ENCODE assay signal across 1 cellular context in the genomic region with DNA sequence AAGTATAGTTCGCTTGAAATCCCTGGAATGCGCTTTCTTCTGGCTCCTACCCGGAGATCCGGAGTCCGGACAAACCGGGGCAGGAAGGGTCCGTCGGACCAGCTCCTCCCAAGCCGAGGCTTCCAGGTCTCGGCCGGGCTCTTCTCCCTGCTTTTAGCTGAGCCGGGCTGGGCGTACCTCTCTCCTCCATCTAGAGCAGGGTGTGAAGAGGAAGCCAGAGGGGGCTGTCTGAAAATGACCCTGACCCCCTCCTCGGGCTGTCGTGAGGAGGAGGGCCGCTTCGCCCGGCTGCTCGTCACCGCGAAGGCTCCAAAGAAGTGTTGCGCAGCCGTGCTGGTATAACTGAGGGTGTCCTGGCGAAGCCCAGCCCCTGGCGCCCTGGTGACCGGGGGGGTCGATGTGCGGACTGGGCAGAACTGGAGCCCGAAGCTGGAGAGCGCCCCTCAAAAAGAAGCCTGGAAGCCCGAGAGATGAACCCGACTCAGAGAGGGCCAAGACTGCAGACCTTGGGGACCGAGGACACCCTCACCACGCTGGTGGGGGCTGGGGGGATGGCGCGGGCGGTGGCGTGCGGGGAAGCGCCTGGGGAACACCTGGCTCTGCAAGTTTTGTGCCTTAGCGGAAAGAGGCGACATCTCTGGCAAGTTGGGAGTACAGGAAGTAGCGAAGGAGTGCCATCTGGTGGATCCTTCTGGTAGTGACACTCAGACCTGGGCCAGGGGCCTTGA.
TF ChIP-seq lines count a peak whose summit lies in the region.

No MANE protein-coding gene starts in this region.

TF ChIP-seq in HepG2, 621 proteins besides CTCF, POLR2A, EP300 and RAD21 (continues in another document):
- TF ChIP-seq EHMT2 (IDR thresholded peaks at IDR 0.05; ENCODE audit: borderline replicate concordance, low read depth, low read length) (no peak), HOXA9 (CRISPR knock-in tag; IDR thresholded peaks at IDR 0.05; ENCODE audit: borderline replicate concordance) (no peak), ZNF12 (CRISPR knock-in tag; IDR thresholded peaks at IDR 0.05) (no peak), TBP (CRISPR knock-in tag; IDR thresholded peaks at IDR 0.05) (no peak), ZNF83 (CRISPR knock-in tag; IDR thresholded peaks at IDR 0.05; ENCODE audit: borderline replicate concordance) (no peak), ZEB1 (IDR thresholded peaks at IDR 0.05; ENCODE audit: insufficient replicate concordance, low read depth) (no peak), ZC3H13 (CRISPR knock-in tag; IDR thresholded peaks at IDR 0.05) (no peak), ZNF331 (CRISPR knock-in tag; IDR thresholded peaks at IDR 0.05) (peak; percentile 26; the same call in 1 of the 2 replicates), ZNF224 (CRISPR knock-in tag; IDR thresholded peaks at IDR 0.05) (no peak), MEIS2 (CRISPR knock-in tag; IDR thresholded peaks at IDR 0.05) (no peak), NR2F1 (CRISPR knock-in tag; IDR thresholded peaks at IDR 0.05) (no peak), POLR2AphosphoS2 (IDR thresholded peaks at IDR 0.05; ENCODE audit: low read depth, low read length) (no peak), DNMT1 (CRISPR knock-in tag; IDR thresholded peaks at IDR 0.05) (no peak), MIER3 (CRISPR knock-in tag; IDR thresholded peaks at IDR 0.05; ENCODE audit: borderline replicate concordance) (no peak), KLF11 (CRISPR knock-in tag; IDR thresholded peaks at IDR 0.05) (no peak), ZNF10 (CRISPR knock-in tag; IDR thresholded peaks at IDR 0.05; ENCODE audit: borderline replicate concordance, low read depth) (no peak), PHF21A (CRISPR knock-in tag; IDR thresholded peaks at IDR 0.05) (peak; percentile 68; the same call in 1 of the 2 replicates), MAF1 (CRISPR knock-in tag; IDR thresholded peaks at IDR 0.05; ENCODE audit: borderline replicate concordance) (no peak), IKZF1 (IDR thresholded peaks at IDR 0.05) (no peak), ZNF264 (CRISPR knock-in tag; IDR thresholded peaks at IDR 0.05) (no peak), NRL (CRISPR knock-in tag; IDR thresholded peaks at IDR 0.05; ENCODE audit: borderline replicate concordance) (no peak; the same call in 1 of the 2 replicates), ZFP36 (IDR thresholded peaks at IDR 0.05; ENCODE audit: borderline replicate concordance, low read depth, low read length, partially characterized antibody) (no peak), POLR2AphosphoS5 (IDR thresholded peaks at IDR 0.05; ENCODE audit: low read depth, low read length) (no peak; the same call in 1 of the 2 replicates), RARG (CRISPR knock-in tag; IDR thresholded peaks at IDR 0.05; ENCODE audit: low read depth) (no peak), ATF1 (CRISPR knock-in tag; IDR thresholded peaks at IDR 0.05) (no peak), ZBTB7B (CRISPR knock-in tag; IDR thresholded peaks at IDR 0.05) (peak; percentile 59; the same call in 1 of the 2 replicates), ARNT (IDR thresholded peaks at IDR 0.05) (no peak), MEF2D (CRISPR knock-in tag; IDR thresholded peaks at IDR 0.05) (no peak), ZNF317 (CRISPR knock-in tag; IDR thresholded peaks at IDR 0.05) (no peak), SKI (IDR thresholded peaks at IDR 0.05; ENCODE audit: partially characterized antibody) (no peak), ZBTB38 (CRISPR knock-in tag; IDR thresholded peaks at IDR 0.05) (0 out of 2 replicates have a peak, but pooled peaks have one; percentile 17), KDM5B (CRISPR knock-in tag; IDR thresholded peaks at IDR 0.05; ENCODE audit: borderline replicate concordance) (peak; percentile 70; the same call in 1 of the 2 replicates), LCORL (IDR thresholded peaks at IDR 0.05) (no peak), LCORL (CRISPR knock-in tag; IDR thresholded peaks at IDR 0.05) (peak; percentile 24; the same call in 1 of the 2 replicates)
- TF ChIP-seq, protein P1, sequence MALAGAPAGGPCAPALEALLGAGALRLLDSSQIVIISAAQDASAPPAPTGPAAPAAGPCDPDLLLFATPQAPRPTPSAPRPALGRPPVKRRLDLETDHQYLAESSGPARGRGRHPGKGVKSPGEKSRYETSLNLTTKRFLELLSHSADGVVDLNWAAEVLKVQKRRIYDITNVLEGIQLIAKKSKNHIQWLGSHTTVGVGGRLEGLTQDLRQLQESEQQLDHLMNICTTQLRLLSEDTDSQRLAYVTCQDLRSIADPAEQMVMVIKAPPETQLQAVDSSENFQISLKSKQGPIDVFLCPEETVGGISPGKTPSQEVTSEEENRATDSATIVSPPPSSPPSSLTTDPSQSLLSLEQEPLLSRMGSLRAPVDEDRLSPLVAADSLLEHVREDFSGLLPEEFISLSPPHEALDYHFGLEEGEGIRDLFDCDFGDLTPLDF (CRISPR knock-in tag; IDR thresholded peaks at IDR 0.05) = 0 out of 2 replicates have a peak, but pooled peaks have one; percentile 41
- TF ChIP-seq, protein P2, sequence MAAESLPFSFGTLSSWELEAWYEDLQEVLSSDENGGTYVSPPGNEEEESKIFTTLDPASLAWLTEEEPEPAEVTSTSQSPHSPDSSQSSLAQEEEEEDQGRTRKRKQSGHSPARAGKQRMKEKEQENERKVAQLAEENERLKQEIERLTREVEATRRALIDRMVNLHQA (CRISPR knock-in tag; IDR thresholded peaks at IDR 0.05) = no peak
- TF ChIP-seq, protein P3, sequence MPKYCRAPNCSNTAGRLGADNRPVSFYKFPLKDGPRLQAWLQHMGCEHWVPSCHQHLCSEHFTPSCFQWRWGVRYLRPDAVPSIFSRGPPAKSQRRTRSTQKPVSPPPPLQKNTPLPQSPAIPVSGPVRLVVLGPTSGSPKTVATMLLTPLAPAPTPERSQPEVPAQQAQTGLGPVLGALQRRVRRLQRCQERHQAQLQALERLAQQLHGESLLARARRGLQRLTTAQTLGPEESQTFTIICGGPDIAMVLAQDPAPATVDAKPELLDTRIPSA (CRISPR knock-in tag; IDR thresholded peaks at IDR 0.05; ENCODE audit: borderline replicate concordance) = no peak
- TF ChIP-seq, protein P4, sequence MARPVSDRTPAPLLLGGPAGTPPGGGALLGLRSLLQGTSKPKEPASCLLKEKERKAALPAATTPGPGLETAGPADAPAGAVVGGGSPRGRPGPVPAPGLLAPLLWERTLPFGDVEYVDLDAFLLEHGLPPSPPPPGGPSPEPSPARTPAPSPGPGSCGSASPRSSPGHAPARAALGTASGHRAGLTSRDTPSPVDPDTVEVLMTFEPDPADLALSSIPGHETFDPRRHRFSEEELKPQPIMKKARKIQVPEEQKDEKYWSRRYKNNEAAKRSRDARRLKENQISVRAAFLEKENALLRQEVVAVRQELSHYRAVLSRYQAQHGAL (CRISPR knock-in tag; IDR thresholded peaks at IDR 0.05; ENCODE audit: not compliant biosample characterization) = peak; percentile 67
- TF ChIP-seq, protein P5, sequence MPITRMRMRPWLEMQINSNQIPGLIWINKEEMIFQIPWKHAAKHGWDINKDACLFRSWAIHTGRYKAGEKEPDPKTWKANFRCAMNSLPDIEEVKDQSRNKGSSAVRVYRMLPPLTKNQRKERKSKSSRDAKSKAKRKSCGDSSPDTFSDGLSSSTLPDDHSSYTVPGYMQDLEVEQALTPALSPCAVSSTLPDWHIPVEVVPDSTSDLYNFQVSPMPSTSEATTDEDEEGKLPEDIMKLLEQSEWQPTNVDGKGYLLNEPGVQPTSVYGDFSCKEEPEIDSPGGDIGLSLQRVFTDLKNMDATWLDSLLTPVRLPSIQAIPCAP (CRISPR knock-in tag; IDR thresholded peaks at IDR 0.05; ENCODE audit: low read depth) = no peak
- TF ChIP-seq, protein P6, sequence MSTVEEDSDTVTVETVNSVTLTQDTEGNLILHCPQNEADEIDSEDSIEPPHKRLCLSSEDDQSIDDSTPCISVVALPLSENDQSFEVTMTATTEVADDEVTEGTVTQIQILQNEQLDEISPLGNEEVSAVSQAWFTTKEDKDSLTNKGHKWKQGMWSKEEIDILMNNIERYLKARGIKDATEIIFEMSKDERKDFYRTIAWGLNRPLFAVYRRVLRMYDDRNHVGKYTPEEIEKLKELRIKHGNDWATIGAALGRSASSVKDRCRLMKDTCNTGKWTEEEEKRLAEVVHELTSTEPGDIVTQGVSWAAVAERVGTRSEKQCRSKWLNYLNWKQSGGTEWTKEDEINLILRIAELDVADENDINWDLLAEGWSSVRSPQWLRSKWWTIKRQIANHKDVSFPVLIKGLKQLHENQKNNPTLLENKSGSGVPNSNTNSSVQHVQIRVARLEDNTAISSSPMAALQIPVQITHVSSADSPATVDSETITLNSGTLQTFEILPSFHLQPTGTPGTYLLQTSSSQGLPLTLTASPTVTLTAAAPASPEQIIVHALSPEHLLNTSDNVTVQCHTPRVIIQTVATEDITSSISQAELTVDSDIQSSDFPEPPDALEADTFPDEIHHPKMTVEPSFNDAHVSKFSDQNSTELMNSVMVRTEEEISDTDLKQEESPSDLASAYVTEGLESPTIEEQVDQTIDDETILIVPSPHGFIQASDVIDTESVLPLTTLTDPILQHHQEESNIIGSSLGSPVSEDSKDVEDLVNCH (CRISPR knock-in tag; IDR thresholded peaks at IDR 0.05) = no peak
- TF ChIP-seq, protein P7, sequence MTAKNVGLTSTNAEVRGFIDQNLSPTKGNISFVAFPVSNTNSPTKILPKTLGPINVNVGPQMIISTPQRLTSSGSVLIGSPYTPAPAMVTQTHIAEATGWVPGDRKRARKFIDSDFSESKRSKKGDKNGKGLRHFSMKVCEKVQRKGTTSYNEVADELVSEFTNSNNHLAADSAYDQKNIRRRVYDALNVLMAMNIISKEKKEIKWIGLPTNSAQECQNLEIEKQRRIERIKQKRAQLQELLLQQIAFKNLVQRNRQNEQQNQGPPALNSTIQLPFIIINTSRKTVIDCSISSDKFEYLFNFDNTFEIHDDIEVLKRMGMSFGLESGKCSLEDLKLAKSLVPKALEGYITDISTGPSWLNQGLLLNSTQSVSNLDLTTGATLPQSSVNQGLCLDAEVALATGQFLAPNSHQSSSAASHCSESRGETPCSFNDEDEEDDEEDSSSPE (CRISPR knock-in tag; IDR thresholded peaks at IDR 0.05) = no peak
- TF ChIP-seq, protein P8, sequence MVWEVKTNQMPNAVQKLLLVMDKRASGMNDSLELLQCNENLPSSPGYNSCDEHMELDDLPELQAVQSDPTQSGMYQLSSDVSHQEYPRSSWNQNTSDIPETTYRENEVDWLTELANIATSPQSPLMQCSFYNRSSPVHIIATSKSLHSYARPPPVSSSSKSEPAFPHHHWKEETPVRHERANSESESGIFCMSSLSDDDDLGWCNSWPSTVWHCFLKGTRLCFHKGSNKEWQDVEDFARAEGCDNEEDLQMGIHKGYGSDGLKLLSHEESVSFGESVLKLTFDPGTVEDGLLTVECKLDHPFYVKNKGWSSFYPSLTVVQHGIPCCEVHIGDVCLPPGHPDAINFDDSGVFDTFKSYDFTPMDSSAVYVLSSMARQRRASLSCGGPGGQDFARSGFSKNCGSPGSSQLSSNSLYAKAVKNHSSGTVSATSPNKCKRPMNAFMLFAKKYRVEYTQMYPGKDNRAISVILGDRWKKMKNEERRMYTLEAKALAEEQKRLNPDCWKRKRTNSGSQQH (CRISPR knock-in tag; IDR thresholded peaks at IDR 0.05; ENCODE audit: low read depth) = no peak
- TF ChIP-seq, protein P9, sequence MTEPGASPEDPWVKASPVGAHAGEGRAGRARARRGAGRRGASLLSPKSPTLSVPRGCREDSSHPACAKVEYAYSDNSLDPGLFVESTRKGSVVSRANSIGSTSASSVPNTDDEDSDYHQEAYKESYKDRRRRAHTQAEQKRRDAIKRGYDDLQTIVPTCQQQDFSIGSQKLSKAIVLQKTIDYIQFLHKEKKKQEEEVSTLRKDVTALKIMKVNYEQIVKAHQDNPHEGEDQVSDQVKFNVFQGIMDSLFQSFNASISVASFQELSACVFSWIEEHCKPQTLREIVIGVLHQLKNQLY (CRISPR knock-in tag; IDR thresholded peaks at IDR 0.05) = no peak
- TF ChIP-seq, protein P10, sequence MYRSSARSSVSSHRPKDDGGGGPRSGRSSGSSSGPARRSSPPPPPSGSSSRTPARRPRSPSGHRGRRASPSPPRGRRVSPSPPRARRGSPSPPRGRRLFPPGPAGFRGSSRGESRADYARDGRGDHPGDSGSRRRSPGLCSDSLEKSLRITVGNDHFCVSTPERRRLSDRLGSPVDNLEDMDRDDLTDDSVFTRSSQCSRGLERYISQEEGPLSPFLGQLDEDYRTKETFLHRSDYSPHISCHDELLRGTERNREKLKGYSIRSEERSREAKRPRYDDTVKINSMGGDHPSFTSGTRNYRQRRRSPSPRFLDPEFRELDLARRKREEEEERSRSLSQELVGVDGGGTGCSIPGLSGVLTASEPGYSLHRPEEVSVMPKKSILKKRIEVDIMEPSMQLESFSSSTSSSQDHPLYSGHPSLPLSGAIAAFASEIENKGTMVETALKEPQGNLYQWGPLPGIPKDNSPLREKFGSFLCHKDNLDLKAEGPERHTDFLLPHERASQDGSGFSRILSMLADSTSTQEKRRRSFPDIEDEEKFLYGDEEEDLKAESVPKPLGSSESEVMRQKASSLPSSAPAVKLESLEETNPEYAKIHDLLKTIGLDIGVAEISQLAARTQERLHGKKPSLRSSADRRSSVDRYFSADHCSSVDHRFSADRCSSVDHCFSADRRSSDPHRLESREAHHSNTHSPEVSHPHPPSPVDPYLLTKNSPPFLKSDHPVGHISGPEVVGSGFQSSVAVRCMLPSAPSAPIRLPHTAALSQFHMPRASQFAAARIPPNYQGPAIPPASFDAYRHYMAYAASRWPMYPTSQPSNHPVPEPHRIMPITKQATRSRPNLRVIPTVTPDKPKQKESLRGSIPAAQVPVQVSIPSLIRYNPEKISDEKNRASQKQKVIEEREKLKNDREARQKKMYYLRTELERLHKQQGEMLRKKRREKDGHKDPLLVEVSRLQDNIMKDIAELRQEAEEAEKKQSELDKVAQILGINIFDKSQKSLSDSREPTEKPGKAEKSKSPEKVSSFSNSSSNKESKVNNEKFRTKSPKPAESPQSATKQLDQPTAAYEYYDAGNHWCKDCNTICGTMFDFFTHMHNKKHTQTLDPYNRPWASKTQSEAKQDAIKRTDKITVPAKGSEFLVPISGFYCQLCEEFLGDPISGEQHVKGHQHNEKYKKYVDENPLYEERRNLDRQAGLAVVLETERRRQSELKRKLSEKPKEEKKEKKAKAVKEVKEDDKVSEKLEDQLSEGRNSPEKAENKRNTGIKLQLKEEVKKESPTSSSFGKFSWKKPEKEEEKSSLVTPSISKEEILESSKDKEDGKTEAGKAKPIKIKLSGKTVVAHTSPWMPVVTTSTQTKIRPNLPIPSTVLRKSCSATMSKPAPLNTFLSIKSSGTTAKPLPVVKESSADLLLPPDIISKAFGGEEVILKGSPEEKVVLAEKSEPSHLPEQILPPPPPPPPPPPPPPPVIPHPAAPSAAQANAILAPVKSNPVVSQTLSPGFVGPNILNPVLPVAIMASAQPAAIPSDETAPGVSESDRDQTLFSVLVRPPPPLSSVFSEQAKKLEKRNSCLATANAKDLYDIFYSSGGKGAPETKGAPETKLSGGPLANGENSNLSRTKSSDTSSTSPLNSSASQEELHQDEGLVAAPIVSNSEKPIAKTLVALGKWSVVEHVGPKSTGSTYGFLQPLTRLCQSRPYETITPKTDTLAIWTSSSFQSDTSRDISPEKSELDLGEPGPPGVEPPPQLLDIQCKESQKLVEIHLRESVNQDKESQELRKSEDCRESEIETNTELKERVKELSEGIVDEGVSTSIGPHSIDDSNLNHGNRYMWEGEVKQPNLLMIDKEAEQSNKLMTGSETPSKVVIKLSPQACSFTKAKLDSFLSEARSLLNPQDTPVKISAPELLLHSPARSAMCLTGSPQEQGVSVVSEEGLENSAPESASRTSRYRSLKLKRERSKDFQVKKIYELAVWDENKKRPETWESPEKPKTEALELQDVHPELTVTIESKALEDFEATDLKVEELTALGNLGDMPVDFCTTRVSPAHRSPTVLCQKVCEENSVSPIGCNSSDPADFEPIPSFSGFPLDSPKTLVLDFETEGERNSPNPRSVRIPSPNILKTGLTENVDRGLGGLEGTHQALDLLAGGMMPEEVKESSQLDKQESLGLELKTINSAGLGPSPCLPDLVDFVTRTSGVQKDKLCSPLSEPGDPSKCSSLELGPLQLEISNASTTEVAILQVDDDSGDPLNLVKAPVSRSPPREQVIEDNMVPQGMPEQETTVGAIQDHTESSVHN (CRISPR knock-in tag; IDR thresholded peaks at IDR 0.05) = no peak
